24 cellular contexts compared by ENCODE assay signal in the genomic region with DNA sequence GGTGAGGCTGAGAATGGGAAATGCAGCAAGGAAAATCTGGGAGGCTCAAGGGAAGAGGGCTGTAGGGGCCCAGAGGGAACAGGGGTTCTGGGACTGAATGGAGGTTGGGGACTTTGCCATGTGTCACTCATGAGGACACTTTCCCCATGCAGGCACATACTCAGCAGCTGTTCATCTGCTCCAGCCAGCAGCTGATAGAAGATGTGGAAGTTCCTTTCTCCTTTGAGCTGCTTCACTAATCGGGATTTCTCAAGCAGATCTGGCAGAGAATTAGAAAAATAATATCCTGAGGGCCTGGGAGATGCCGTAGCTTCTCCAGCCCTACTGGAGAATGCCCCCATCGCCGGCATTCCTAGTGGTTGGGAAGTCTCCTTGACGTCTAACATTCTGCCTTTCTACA. TPM values are rescaled to one million over a fixed set of nuclear protein-coding genes. Genes with fewer than 3 reads are reported as not detected.
DNase-seq lines count a peak whose midpoint lies in the region; ATAC-seq and TF ChIP-seq lines count a peak whose summit lies in the region.
"Had no signal": no experiment of that assay in that cellular context is flagged by ENCODE, and none has a peak within 500 bp of the region (broad histone marks: within the 10 kb centered on the region; RNA-seq: fewer than 3 reads in every experiment).

No MANE protein-coding gene starts in this region.

- POLR2A ChIA-PET in RWPE1 (lab: Yijun Ruan, JAX; ENCODE audit: low non-redundant PET): no interaction called here

- H3K4me1 Mint-ChIP-seq in activated naive CD4-positive, alpha-beta T cell treated with anti-CD3 and anti-CD28 coated beads, Interleukin-2, amount 10 ng/mL, durations not matched to agents 7 days and 5 days: peaks cover 34% of the 10 kb centered on the region
- H3K4me1 Mint-ChIP-seq in activated T-helper 17 cell treated with anti-CD3 and anti-CD28 coated beads, Interleukin-2, amount 50 U/mL, for 72 hours: peaks cover 33% of the 10 kb centered on the region

- H3K27ac ChIP-seq in RWPE1: no peak overlapping the region
- H3K27ac ChIP-seq: esophagus muscularis mucosa had no signal

- no peak for TF ChIP-seq CTCF in RWPE1 (conservative IDR thresholded peaks at IDR 0.05; ENCODE audit: low read depth)

- no peak for ATAC-seq in activated T-helper 17 cell treated with anti-CD3 and anti-CD28 coated beads, Interleukin-2, amount 50 U/mL, for 72 hours (replicated peaks)
- ATAC-seq in GM19463 (IDR thresholded peaks at IDR 0.05; ENCODE audit: unreplicated experiment) (no peak), esophagus mucosa (no peak), HG02884 (IDR thresholded peaks at IDR 0.05; ENCODE audit: unreplicated experiment) (no peak)
- ATAC-seq: body of pancreas had no signal

- H3K27ac Mint-ChIP-seq in activated naive CD4-positive, alpha-beta T cell treated with anti-CD3 and anti-CD28 coated beads, Interleukin-2, amount 10 ng/mL, durations not matched to agents 7 days and 5 days: peak overlapping the region; percentile 33
- peak overlapping the region; percentile 86 for H3K27ac Mint-ChIP-seq in activated T-helper 17 cell treated with anti-CD3 and anti-CD28 coated beads, Interleukin-2, amount 50 U/mL, for 72 hours

- H3K27me3 Mint-ChIP-seq in activated naive CD4-positive, alpha-beta T cell treated with anti-CD3 and anti-CD28 coated beads, Interleukin-2, amount 10 ng/mL, durations not matched to agents 7 days and 5 days: peaks cover 22% of the 10 kb centered on the region
- peaks cover 5% of the 10 kb centered on the region for H3K27me3 Mint-ChIP-seq in activated T-helper 17 cell treated with anti-CD3 and anti-CD28 coated beads, Interleukin-2, amount 50 U/mL, for 72 hours

- DNase-seq in activated naive CD4-positive, alpha-beta T cell treated with anti-CD3 and anti-CD28 coated beads, Interleukin-2, amount 10 ng/mL, durations not matched to agents 7 days and 5 days: no peak
- DNase-seq in activated naive CD4-positive, alpha-beta T cell treated with Interleukin-2 at 50 U/mL for 16 hours: no peak
- DNase-seq in myocyte (ENCODE audit: low read depth) (peak; percentile 70), RWPE1 (ENCODE audit: low spot score) (no peak)
- DNase-seq: activated CD4-positive, CD25-positive, alpha-beta regulatory T cell; activated CD8-positive, alpha-beta memory T cell treated with anti-CD3 and anti-CD28 coated beads, Interleukin-2, amount 10 ng/mL, durations not matched to agents 7 days and 5 days; body of pancreas; effector CD8-positive, alpha-beta T cell; MG63; NCI-H1694 treated with DMSO at 0.1 percent for 48 hours; NCI-H69; stimulated activated CD4-positive, alpha-beta T cell treated with anti-CD3 and anti-CD28 coated beads, Interleukin-4, amount 100 ng/mL, for 4 hours had no signal

- H3K9me3 Mint-ChIP-seq in activated naive CD4-positive, alpha-beta T cell treated with anti-CD3 and anti-CD28 coated beads, Interleukin-2, amount 10 ng/mL, durations not matched to agents 7 days and 5 days: no peaks in the 10 kb centered on the region
- H3K9me3 Mint-ChIP-seq in activated T-helper 17 cell treated with anti-CD3 and anti-CD28 coated beads, Interleukin-2, amount 50 U/mL, for 72 hours: no peaks in the 10 kb centered on the region

- H3K4me3 Mint-ChIP-seq in activated naive CD4-positive, alpha-beta T cell treated with anti-CD3 and anti-CD28 coated beads, Interleukin-2, amount 10 ng/mL, durations not matched to agents 7 days and 5 days: no peak overlapping the region
- peak overlapping the region; percentile 53 for H3K4me3 Mint-ChIP-seq in activated T-helper 17 cell treated with anti-CD3 and anti-CD28 coated beads, Interleukin-2, amount 50 U/mL, for 72 hours
- H3K4me3 Mint-ChIP-seq: activated CD8-positive, alpha-beta memory T cell treated with anti-CD3 and anti-CD28 coated beads, Interleukin-2, amount 10 ng/mL, durations not matched to agents 7 days and 5 days had no signal

- CTCF ChIA-PET in activated naive CD4-positive, alpha-beta T cell treated with anti-CD3 and anti-CD28 coated beads, Interleukin-2, amount 10 ng/mL, durations not matched to agents 7 days and 5 days (lab: Charles Lee): interaction anchor here (0.7 to 6.9 kb wide), 7 partner anchors 13 to 66 kb away, joined by 3 to 30 read pairs (median 4); no protein-coding TSS in a partner anchor
- CTCF ChIA-PET in RWPE1 (lab: Yijun Ruan, JAX): no interaction called here

- no peaks in the 10 kb centered on the region for H3K36me3 Mint-ChIP-seq in activated naive CD4-positive, alpha-beta T cell treated with anti-CD3 and anti-CD28 coated beads, Interleukin-2, amount 10 ng/mL, durations not matched to agents 7 days and 5 days
- H3K36me3 Mint-ChIP-seq in activated T-helper 17 cell treated with anti-CD3 and anti-CD28 coated beads, Interleukin-2, amount 50 U/mL, for 72 hours (ENCODE audit: low read depth): no peaks in the 10 kb centered on the region
- H3K36me3 Mint-ChIP-seq: activated CD8-positive, alpha-beta memory T cell treated with anti-CD3 and anti-CD28 coated beads, Interleukin-2, amount 10 ng/mL, durations not matched to agents 7 days and 5 days had no signal

RNA-seq across cellular contexts. Expression of a gene that starts 3.5 kb away (rescaled TPM):
- total RNA-seq in activated T-helper 17 cell treated with anti-CD3 and anti-CD28 coated beads, Interleukin-2, amount 50 U/mL, for 72 hours: 1 to 10 TPM; 2.1 to 5.1 TPM
- total RNA-seq in myocyte: not detected in 2 replicates
- polyA plus RNA-seq in myocyte (2012): 0.06 TPM
- 0.52 TPM for total RNA-seq in esophagus mucosa
- total RNA-seq: chondrocyte, frontal cortex, G401, H4, renal cortical epithelial cell had no signal

RNA-seq across cellular contexts. Expression of a gene that starts 30.1 kb away (rescaled TPM):
- 1 to 10 TPM in 1 of 2 donors, not detected in 1; 1.5 TPM for total RNA-seq in activated T-helper 17 cell treated with anti-CD3 and anti-CD28 coated beads, Interleukin-2, amount 50 U/mL, for 72 hours
- total RNA-seq in myocyte: not detected in 2 replicates
- not detected for polyA plus RNA-seq in myocyte (2012)
- not detected for total RNA-seq in esophagus mucosa
- total RNA-seq: activated CD8-positive, alpha-beta memory T cell treated with anti-CD3 and anti-CD28 coated beads, Interleukin-2, amount 10 ng/mL, durations not matched to agents 7 days and 5 days; body of pancreas; chondrocyte; esophagus muscularis mucosa; H4; liver; renal cortical epithelial cell; ureter had no signal
- polyA plus RNA-seq: liver had no signal

RNA-seq across cellular contexts. Expression of a gene that starts 32.2 kb away (rescaled TPM):
- total RNA-seq in activated T-helper 17 cell treated with anti-CD3 and anti-CD28 coated beads, Interleukin-2, amount 50 U/mL, for 72 hours: 100 to 1,000 TPM in 1 of 2 donors, 10 to 100 TPM in 1; 62.3 to 117 TPM
- total RNA-seq in myocyte: 9.9 and 19.1 TPM in 2 replicates
- polyA plus RNA-seq in myocyte (2012): 4.3 TPM
- 5.7 TPM for total RNA-seq in esophagus mucosa

RNA-seq across cellular contexts. Expression of a gene that starts 40.0 kb away (rescaled TPM):
- 1 to 10 TPM; 4.2 to 4.7 TPM for total RNA-seq in activated T-helper 17 cell treated with anti-CD3 and anti-CD28 coated beads, Interleukin-2, amount 50 U/mL, for 72 hours
- 3.9 and 4.0 TPM in 2 replicates for total RNA-seq in myocyte
- polyA plus RNA-seq in myocyte (2012): 2.1 TPM
- 2.6 TPM for total RNA-seq in esophagus mucosa

RNA-seq across cellular contexts. Expression of a gene that starts 42.5 kb away (rescaled TPM):
- 10 to 100 TPM; 20.6 to 61.4 TPM for total RNA-seq in activated T-helper 17 cell treated with anti-CD3 and anti-CD28 coated beads, Interleukin-2, amount 50 U/mL, for 72 hours
- total RNA-seq in myocyte (50.6 and 76.7 TPM in 2 replicates), esophagus mucosa (13.7 TPM)
- 53.8 TPM for polyA plus RNA-seq in myocyte (2012)
